In genomic region chr1:167928457-167928852, GRCh38 we compare ENCODE assay signal across 23 cellular contexts. TPM values are rescaled to one million over a fixed set of nuclear protein-coding genes. Genes with fewer than 3 reads are reported as not detected.
DNase-seq lines count a peak whose midpoint lies in the region; ATAC-seq, FAIRE-seq and TF ChIP-seq lines count a peak whose summit lies in the region.
"Had no signal": no experiment of that assay in that cellular context is flagged by ENCODE, and none has a peak within 500 bp of the region (broad histone marks: within the 10 kb centered on the region; RNA-seq: fewer than 3 reads in every experiment).

No MANE protein-coding gene starts in this region.

- WGBS in A549 (ENCODE audit: missing lambda C conversion rate), result 16% methylated on average over 2 of the region's 2 CpGs

- H3K4me3 ChIP-seq in A549, result peak overlapping the region; percentile 35
- no peak overlapping the region for H3K4me3 ChIP-seq in Loucy (ENCODE audit: low read length, poor library complexity, severe bottlenecking)
- H3K4me3 ChIP-seq in epithelial cell of proximal tubule (ENCODE audit: low read depth, low read length), result peak overlapping the region; percentile 47
- H3K4me3 ChIP-seq in osteoblast (ENCODE audit: insufficient read depth, low read length), result no peak overlapping the region
- H3K4me3 ChIP-seq: BLaER1, PC-9, SK-N-MC had no signal

- no peaks in the 10 kb centered on the region for H3K27me3 Mint-ChIP-seq in stimulated activated naive B cell treated with anti-CD40 and anti-IgM and Interleukin-4, amounts not matched to agents 10 μg/mL and 1 μg/mL and 100 μg/mL, for 72 hours
- H3K27me3 Mint-ChIP-seq: IgD-negative memory B cell had no signal

- H3K4me1 Mint-ChIP-seq in stimulated activated naive B cell treated with anti-CD40 and anti-IgM and Interleukin-4, amounts not matched to agents 10 μg/mL and 1 μg/mL and 100 μg/mL, for 72 hours, result peaks cover 7 to 23% of the 10 kb centered on the region in 2 donors

- no peak for TF ChIP-seq EP300 in A549 (IDR thresholded peaks at IDR 0.05)

- H3K9me3 Mint-ChIP-seq in stimulated activated naive B cell treated with anti-CD40 and anti-IgM and Interleukin-4, amounts not matched to agents 10 μg/mL and 1 μg/mL and 100 μg/mL, for 72 hours, result no peaks in the 10 kb centered on the region
- H3K9me3 Mint-ChIP-seq: HFFc6, IgD-negative memory B cell had no signal

- peak overlapping the region; percentile 78 to 86 for H3K27ac ChIP-seq in A549
- no peak overlapping the region for H3K27ac ChIP-seq in osteoblast (ENCODE audit: low read depth, low read length)
- H3K27ac ChIP-seq: BLaER1, PC-9, SK-N-MC had no signal

- H3K36me3 Mint-ChIP-seq in stimulated activated naive B cell treated with anti-CD40 and anti-IgM and Interleukin-4, amounts not matched to agents 10 μg/mL and 1 μg/mL and 100 μg/mL, for 72 hours, result peaks cover 0 to 4% of the 10 kb centered on the region in 2 donors
- H3K36me3 Mint-ChIP-seq: IgD-negative memory B cell had no signal

- no peak for FAIRE-seq in A549 (lab: Jason Lieb, UNC)

- TF ChIP-seq POLR2A in A549 (IDR thresholded peaks at IDR 0.05; ENCODE audit: low read length), result no peak

- H3K9me2 ChIP-seq in Loucy (replicated peaks; ENCODE audit: low read depth, low read length), result no peaks in the 10 kb centered on the region

- TF ChIP-seq CTCF in A549 (IDR thresholded peaks at IDR 0.05), result no peak
- no peak for TF ChIP-seq CTCF in Loucy (conservative IDR thresholded peaks at IDR 0.05; ENCODE audit: low read length)
- no peak for TF ChIP-seq CTCF in epithelial cell of proximal tubule (conservative IDR thresholded peaks at IDR 0.05; ENCODE audit: low read depth, low read length)
- TF ChIP-seq CTCF in osteoblast (IDR thresholded peaks at IDR 0.05; ENCODE audit: extremely low read depth, low read depth, low read length), result no peak

- H3K27ac Mint-ChIP-seq in stimulated activated naive B cell treated with anti-CD40 and anti-IgM and Interleukin-4, amounts not matched to agents 10 μg/mL and 1 μg/mL and 100 μg/mL, for 72 hours, result no peak overlapping the region
- H3K27ac Mint-ChIP-seq: HFFc6, IgD-negative memory B cell had no signal

- H3K4me3 Mint-ChIP-seq in stimulated activated naive B cell treated with anti-CD40 and anti-IgM and Interleukin-4, amounts not matched to agents 10 μg/mL and 1 μg/mL and 100 μg/mL, for 72 hours, result no peak overlapping the region
- H3K4me3 Mint-ChIP-seq: HFFc6, IgD-negative memory B cell had no signal

- H3K9me3 ChIP-seq in A549 (no peaks in the 10 kb centered on the region), Loucy (ENCODE audit: insufficient read depth, low read depth, low read length) (no peaks in the 10 kb centered on the region), osteoblast (ENCODE audit: low read depth, low read length) (no peaks in the 10 kb centered on the region)
- H3K9me3 ChIP-seq: BLaER1 had no signal

- ATAC-seq in A549, result peak in 1 of 2 experiments; percentile 30; a peak in 3 of 6 replicates
- ATAC-seq in stimulated activated naive B cell treated with anti-CD40 and anti-IgM and Interleukin-4, amounts not matched to agents 10 μg/mL and 1 μg/mL and 100 μg/mL, for 72 hours (replicated peaks), result no peak
- no peak for ATAC-seq in HG03565 (IDR thresholded peaks at IDR 0.05; ENCODE audit: unreplicated experiment)
- ATAC-seq: Right ventricle myocardium inferior had no signal

- no peaks in the 10 kb centered on the region for H3K36me3 ChIP-seq in Loucy (ENCODE audit: insufficient read depth, low read length)
- H3K36me3 ChIP-seq in osteoblast (ENCODE audit: insufficient read depth, low read length), result no peaks in the 10 kb centered on the region
- H3K36me3 ChIP-seq: BLaER1 had no signal

- peaks cover 12% of the 10 kb centered on the region for H4K20me1 ChIP-seq in Loucy (ENCODE audit: insufficient read depth, low read length, poor library complexity, severe bottlenecking)
- peaks cover 3% of the 10 kb centered on the region for H4K20me1 ChIP-seq in osteoblast (ENCODE audit: insufficient read depth, low read length)

- H3K4me2 ChIP-seq in A549, result peak overlapping the region; percentile 79
- H3K4me2 ChIP-seq in Loucy (ENCODE audit: low read depth, low read length, poor library complexity, severe bottlenecking), result peak overlapping the region; percentile 60
- no peak overlapping the region for H3K4me2 ChIP-seq in osteoblast (ENCODE audit: insufficient read depth, low read length)
- H3K4me2 ChIP-seq: BLaER1, PC-9 had no signal

- CTCF ChIA-PET in A549 (lab: Yijun Ruan, JAX), result interaction anchor here (0.6 to 3.4 kb wide), 4 partner anchors 11 to 325 kb away, joined by 3 to 8 read pairs (median 6); no protein-coding TSS in a partner anchor

- no peak overlapping the region for H2AFZ ChIP-seq in Loucy (ENCODE audit: low read length)
- no peak overlapping the region for H2AFZ ChIP-seq in osteoblast (ENCODE audit: low read length)
- H2AFZ ChIP-seq: PC-9 had no signal

- POLR2A ChIA-PET in A549 (lab: Yijun Ruan, JAX), result interaction anchor here (0.7 to 3.1 kb wide), 5 partner anchors 8 to 215 kb away, joined by 3 to 32 read pairs (median 4); partner anchors contain the start of genes DCAF6 and MPC2

- DNase-seq in A549 (ENCODE audit: low read depth in 1 of 2, low spot score in 1 of 2), result no peak
- DNase-seq in epithelial cell of proximal tubule (ENCODE audit: low read depth), result no peak
- DNase-seq in osteoblast (ENCODE audit: insufficient read length, low spot score, missing footprints), result peak; percentile 44
- DNase-seq in stimulated activated naive B cell treated with anti-CD40 and anti-IgM and Interleukin-4, amounts not matched to agents 10 μg/mL and 1 μg/mL and 100 μg/mL, for 72 hours, result no peak
- DNase-seq in activated CD4-positive, CD25-positive, alpha-beta regulatory T cell (lab: John Stamatoyannopoulos, UW), result no peak
- no peak for DNase-seq in HuH-7 (ENCODE audit: low spot score)
- DNase-seq: DMS153, HFFc6, MV-4-11, NCI-H1417 treated with DMSO at 0.1 percent for 48 hours, NCI-H1930, NCI-H2171 treated with DMSO at 0.1 percent for 48 hours, NCI-H510A treated with DMSO at 0.1 percent for 48 hours, NCI-H82, PC-9 had no signal

- no peaks in the 10 kb centered on the region for H3F3A ChIP-seq in Loucy (ENCODE audit: low read depth)

- H3K79me2 ChIP-seq in Loucy (ENCODE audit: insufficient read depth, low read length) (peaks cover 82% of the 10 kb centered on the region), osteoblast (ENCODE audit: insufficient read depth, low read length) (peaks cover 78% of the 10 kb centered on the region)

- H3K4me1 ChIP-seq in A549 (peaks cover 53% of the 10 kb centered on the region), Loucy (ENCODE audit: insufficient read depth, low read length, poor library complexity, severe bottlenecking) (peaks cover 48% of the 10 kb centered on the region), osteoblast (ENCODE audit: insufficient read depth, low read length) (no peaks in the 10 kb centered on the region)

- no peak overlapping the region for H3K9ac ChIP-seq in Loucy (ENCODE audit: low read depth, low read length, poor library complexity, severe bottlenecking)
- H3K9ac ChIP-seq: BLaER1 had no signal

- H3K27me3 ChIP-seq in Loucy (ENCODE audit: insufficient read depth, low read length, poor library complexity, severe bottlenecking), result no peaks in the 10 kb centered on the region
- no peaks in the 10 kb centered on the region for H3K27me3 ChIP-seq in osteoblast (ENCODE audit: insufficient read depth, low read length)
- H3K27me3 ChIP-seq: BLaER1 had no signal

- TF ChIP-seq RAD21 in A549 (conservative IDR thresholded peaks at IDR 0.05 in 1 of 2, IDR thresholded peaks at IDR 0.05 in 1 of 2), result no peak

TF ChIP-seq in A549, 52 proteins besides CTCF, POLR2A, EP300 and RAD21:
- TF ChIP-seq HOXB13 (CRISPR knock-in tag; IDR thresholded peaks at IDR 0.05; ENCODE audit: low read depth) (no peak), MAFK (IDR thresholded peaks at IDR 0.05; ENCODE audit: partially characterized antibody) (peak; percentile 57)

RNA-seq across cellular contexts. Expression of gene DCAF6, which starts 8.0 kb away (rescaled TPM):
- polyA plus RNA-seq in A549 (2011; rRNA removed) (74.7 and 86.8 TPM in 2 replicates), A549 (2017; fragmentation: RNase III; extraction: RNeasy Plus Mini Kit Qiagen cat#74134 plus additional on column Dnase treatment) (34.4 to 39.9 TPM (median 38.4 TPM) in 3 replicates)
- polyA plus RNA-seq in A549 (2012; cell fraction: cytosol; rRNA removed), result 22.1 and 22.3 TPM in 2 replicates
- polyA plus RNA-seq in A549 (2012; cell fraction: nucleus; rRNA removed), result 7.5 and 14.0 TPM in 2 replicates
- polyA minus RNA-seq in A549 (2011; rRNA and poly(A)+ RNA removed), result 38.0 and 48.4 TPM in 2 replicates
- total RNA-seq in epithelial cell of proximal tubule (35.5 and 37.5 TPM in 2 replicates), osteoblast (91.6 and 102 TPM in 2 replicates)

RNA-seq across cellular contexts. Expression of gene MPC2, which starts 8.4 kb away (rescaled TPM):
- 98.9 and 120 TPM in 2 replicates for polyA plus RNA-seq in A549 (2011; rRNA removed)
- polyA plus RNA-seq in A549 (2012; cell fraction: cytosol; rRNA removed), result 26.4 and 27.7 TPM in 2 replicates
- 11.7 and 15.3 TPM in 2 replicates for polyA plus RNA-seq in A549 (2012; cell fraction: nucleus; rRNA removed)
- 49.5 to 53.0 TPM (median 49.7 TPM) in 3 replicates for polyA plus RNA-seq in A549 (2017; fragmentation: RNase III; extraction: RNeasy Plus Mini Kit Qiagen cat#74134 plus additional on column Dnase treatment)
- 13.2 and 14.1 TPM in 2 replicates for polyA minus RNA-seq in A549 (2011; rRNA and poly(A)+ RNA removed)
- total RNA-seq in epithelial cell of proximal tubule, result 47.7 and 62.3 TPM in 2 replicates
- 34.7 and 54.8 TPM in 2 replicates for total RNA-seq in osteoblast

RNA-seq across cellular contexts. Expression of gene ADCY10, which starts 14.5 kb away (rescaled TPM):
- polyA plus RNA-seq in A549 (2011; rRNA removed), result 0.18 and 0.20 TPM in 2 replicates
- 0.01 and 0.08 TPM in 2 replicates for polyA plus RNA-seq in A549 (2012; cell fraction: cytosol; rRNA removed)
- 0.07 and 0.09 TPM in 2 replicates for polyA plus RNA-seq in A549 (2012; cell fraction: nucleus; rRNA removed)
- 0.03 to 0.08 TPM (median 0.04 TPM) in 3 replicates for polyA plus RNA-seq in A549 (2017; fragmentation: RNase III; extraction: RNeasy Plus Mini Kit Qiagen cat#74134 plus additional on column Dnase treatment)
- 0.10 and 0.54 TPM in 2 replicates for polyA minus RNA-seq in A549 (2011; rRNA and poly(A)+ RNA removed)
- not detected in 2 replicates for total RNA-seq in epithelial cell of proximal tubule
- 0.29 and 0.36 TPM in 2 replicates for total RNA-seq in osteoblast
- total RNA-seq: A172, HT-29, Right ventricle myocardium inferior had no signal

Comparison
In these comparisons a context has a peak if more than half of its experiments do, and no peak if none do; other contexts are left out.
1. H3K4me3 ChIP-seq: peak in A549 (single experiment) and epithelial cell of proximal tubule (single experiment); none in Loucy (single experiment) and osteoblast (single experiment).